5 cellular contexts compared by ENCODE assay signal in the genomic region with DNA sequence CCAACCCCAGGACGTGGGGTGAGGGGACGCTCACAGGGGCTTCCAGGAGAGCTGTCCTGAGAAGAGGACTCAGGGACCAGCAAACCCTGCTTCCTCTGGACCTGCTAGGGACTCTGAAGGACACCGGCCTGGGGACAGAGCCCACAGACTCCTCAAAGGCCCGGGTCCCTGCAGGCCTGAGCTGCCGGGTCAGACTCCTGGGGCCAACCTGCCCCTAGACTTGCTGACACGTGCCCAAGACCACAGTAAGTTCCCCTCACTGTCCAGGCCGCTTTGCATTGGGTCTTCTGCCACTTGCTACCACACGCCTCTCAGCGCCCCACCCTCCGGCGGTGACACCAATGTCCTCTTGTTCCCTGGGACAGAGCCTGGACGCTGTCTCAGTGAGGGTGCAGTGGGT.
"Had no signal": no experiment of that assay in that cellular context is flagged by ENCODE, and none has a peak within 500 bp of the region (broad histone marks: within the 10 kb centered on the region; RNA-seq: fewer than 3 reads in every experiment).

No MANE protein-coding gene starts in this region.

- H3K27ac ChIP-seq: GM23248 had no signal

- H3K4me3 ChIP-seq: GM23248 had no signal

- H3K27ac Mint-ChIP-seq: H9, IgD-negative memory B cell had no signal

- H3K9ac ChIP-seq: GM23248 had no signal

- H2AFZ ChIP-seq: GM23248 had no signal

- DNase-seq: GM23248, GOT3, H9, HCEC 1CT had no signal

- H3K36me3 Mint-ChIP-seq: IgD-negative memory B cell had no signal
